In the genomic region with DNA sequence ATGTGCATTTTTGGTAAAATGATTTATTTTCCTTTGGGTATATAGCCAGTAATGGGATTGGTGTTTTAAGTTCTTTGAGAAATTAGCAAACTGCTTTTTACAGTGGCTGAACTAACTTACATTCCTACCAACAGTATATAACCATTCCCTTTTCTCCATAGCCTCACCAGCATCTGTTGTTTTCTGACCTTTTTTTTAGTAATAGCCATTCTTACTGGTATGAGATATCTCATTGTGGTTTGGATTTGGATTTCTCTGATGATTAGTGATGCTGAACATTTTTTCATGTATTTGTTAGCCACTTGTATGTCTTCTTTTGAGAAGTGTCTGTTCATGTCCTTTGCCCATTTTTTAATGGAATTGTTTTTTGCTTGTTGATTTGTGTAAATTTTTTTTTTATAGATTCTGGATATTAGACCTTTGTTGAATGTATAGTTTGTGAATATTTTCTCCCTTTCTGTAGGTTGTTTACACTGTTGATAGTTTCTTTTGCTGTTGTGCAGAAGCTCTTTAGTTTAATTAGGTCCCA, we compare ENCODE assay signal across 1 cellular context.
TF ChIP-seq lines count a peak whose summit lies in the region.

No MANE protein-coding gene starts in this region.

TF ChIP-seq in GM12878, 131 proteins besides CTCF, POLR2A, EP300 and RAD21:
- TF ChIP-seq IKZF2 (IDR thresholded peaks at IDR 0.05) (no peak), IRF5 (IDR thresholded peaks at IDR 0.05; ENCODE audit: borderline replicate concordance) (no peak), MAX (IDR thresholded peaks at IDR 0.05; ENCODE audit: low read depth, low read length) (no peak), SKIL (IDR thresholded peaks at IDR 0.05; ENCODE audit: low read depth, poor library complexity, severe bottlenecking) (no peak), ZNF622 (IDR thresholded peaks at IDR 0.05) (no peak)
- TF ChIP-seq, protein P1, sequence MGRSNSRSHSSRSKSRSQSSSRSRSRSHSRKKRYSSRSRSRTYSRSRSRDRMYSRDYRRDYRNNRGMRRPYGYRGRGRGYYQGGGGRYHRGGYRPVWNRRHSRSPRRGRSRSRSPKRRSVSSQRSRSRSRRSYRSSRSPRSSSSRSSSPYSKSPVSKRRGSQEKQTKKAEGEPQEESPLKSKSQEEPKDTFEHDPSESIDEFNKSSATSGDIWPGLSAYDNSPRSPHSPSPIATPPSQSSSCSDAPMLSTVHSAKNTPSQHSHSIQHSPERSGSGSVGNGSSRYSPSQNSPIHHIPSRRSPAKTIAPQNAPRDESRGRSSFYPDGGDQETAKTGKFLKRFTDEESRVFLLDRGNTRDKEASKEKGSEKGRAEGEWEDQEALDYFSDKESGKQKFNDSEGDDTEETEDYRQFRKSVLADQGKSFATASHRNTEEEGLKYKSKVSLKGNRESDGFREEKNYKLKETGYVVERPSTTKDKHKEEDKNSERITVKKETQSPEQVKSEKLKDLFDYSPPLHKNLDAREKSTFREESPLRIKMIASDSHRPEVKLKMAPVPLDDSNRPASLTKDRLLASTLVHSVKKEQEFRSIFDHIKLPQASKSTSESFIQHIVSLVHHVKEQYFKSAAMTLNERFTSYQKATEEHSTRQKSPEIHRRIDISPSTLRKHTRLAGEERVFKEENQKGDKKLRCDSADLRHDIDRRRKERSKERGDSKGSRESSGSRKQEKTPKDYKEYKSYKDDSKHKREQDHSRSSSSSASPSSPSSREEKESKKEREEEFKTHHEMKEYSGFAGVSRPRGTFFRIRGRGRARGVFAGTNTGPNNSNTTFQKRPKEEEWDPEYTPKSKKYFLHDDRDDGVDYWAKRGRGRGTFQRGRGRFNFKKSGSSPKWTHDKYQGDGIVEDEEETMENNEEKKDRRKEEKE (IDR thresholded peaks at IDR 0.05), result no peak
- TF ChIP-seq, protein P2, sequence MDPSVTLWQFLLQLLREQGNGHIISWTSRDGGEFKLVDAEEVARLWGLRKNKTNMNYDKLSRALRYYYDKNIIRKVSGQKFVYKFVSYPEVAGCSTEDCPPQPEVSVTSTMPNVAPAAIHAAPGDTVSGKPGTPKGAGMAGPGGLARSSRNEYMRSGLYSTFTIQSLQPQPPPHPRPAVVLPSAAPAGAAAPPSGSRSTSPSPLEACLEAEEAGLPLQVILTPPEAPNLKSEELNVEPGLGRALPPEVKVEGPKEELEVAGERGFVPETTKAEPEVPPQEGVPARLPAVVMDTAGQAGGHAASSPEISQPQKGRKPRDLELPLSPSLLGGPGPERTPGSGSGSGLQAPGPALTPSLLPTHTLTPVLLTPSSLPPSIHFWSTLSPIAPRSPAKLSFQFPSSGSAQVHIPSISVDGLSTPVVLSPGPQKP (IDR thresholded peaks at IDR 0.05; ENCODE audit: low read depth, low read length), result no peak
